26 cellular contexts compared by ENCODE assay signal in the genomic region with DNA sequence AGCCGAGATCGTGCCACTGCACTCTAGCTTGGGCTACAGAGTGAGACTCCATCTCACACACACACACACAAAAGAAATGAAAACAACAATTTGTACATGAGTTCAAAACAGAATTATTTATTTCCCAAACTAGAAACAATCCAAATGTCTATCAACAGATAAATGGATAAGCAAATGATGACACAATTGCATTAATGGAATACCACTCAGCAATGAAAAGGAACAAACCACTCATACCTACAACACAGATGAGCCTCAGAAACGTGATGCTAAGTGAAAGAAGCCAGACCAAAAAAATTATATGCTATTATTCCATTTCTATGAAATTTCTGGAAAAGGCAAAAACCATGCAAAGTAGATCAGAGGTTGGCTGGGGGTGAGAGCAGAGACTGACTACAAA. TPM values are rescaled to one million over a fixed set of nuclear protein-coding genes. Genes with fewer than 3 reads are reported as not detected.
DNase-seq lines count a peak whose midpoint lies in the region; ATAC-seq, FAIRE-seq and TF ChIP-seq lines count a peak whose summit lies in the region.
"Had no signal": no experiment of that assay in that cellular context is flagged by ENCODE, and none has a peak within 500 bp of the region (broad histone marks: within the 10 kb centered on the region; RNA-seq: fewer than 3 reads in every experiment).

No MANE protein-coding gene starts in this region.

- no peak for TF ChIP-seq POLR2A in GM12892 (IDR thresholded peaks at IDR 0.05; ENCODE audit: low read depth, low read length)

- no peak for DNase-seq in activated T-cell treated with anti-CD3 and anti-CD28 coated beads, Interleukin-2, amount 50 U/mL, for 72 hours
- DNase-seq in activated T-cell treated with anti-CD3 and anti-CD28 coated beads, Interleukin-2, amount 50 U/mL, for 24 hours: no peak
- DNase-seq in Caco-2 (no peak), nephron progenitor cell (no peak), GM12892 (ENCODE audit: insufficient read length) (no peak), SIG-M5 treated with dmso at 0.1 percent for 504 hours (lab: John Stamatoyannopoulos, UW; ENCODE audit: unreplicated experiment) (no peak)
- DNase-seq: activated CD4-positive, CD25-positive, alpha-beta regulatory T cell treated with anti-CD3 and anti-CD28 coated beads, Interleukin-2, amount 50 U/mL, for 72 hours; activated CD8-positive, alpha-beta memory T cell treated with anti-CD3 and anti-CD28 coated beads, Interleukin-2, amount 50 U/mL, for 4 hours; activated effector memory CD4-positive, alpha-beta T cell treated with anti-CD3 and anti-CD28 coated beads, Interleukin-2, amount 50 U/mL, for 16 hours; anterior cingulate cortex; caudate nucleus; GDM1; H9; left cardiac atrium; NCI-H1436 treated with DMSO at 0.1 percent for 48 hours; NCI-H2171; NCI-H69; SK-N-SH; stimulated activated CD4-positive, alpha-beta T cell treated with anti-CD3 and anti-CD28 coated beads, Interleukin-2, amount 100 ng/mL, for 24 hours had no signal

- H3K9me3 ChIP-seq in Caco-2: peaks cover 7% of the 10 kb centered on the region; the same call in 1 of the 2 replicates
- H3K9me3 ChIP-seq: SK-N-SH had no signal

- peak overlapping the region; percentile 6 to 19 for H3K4me3 Mint-ChIP-seq in activated T-cell treated with anti-CD3 and anti-CD28 coated beads, Interleukin-2, amount 50 U/mL, for 72 hours
- no peak overlapping the region for H3K4me3 Mint-ChIP-seq in activated T-cell treated with anti-CD3 and anti-CD28 coated beads, Interleukin-2, amount 50 U/mL, for 24 hours
- H3K4me3 Mint-ChIP-seq in Caco-2 (ENCODE audit: unreplicated experiment): peak overlapping the region; percentile 51
- H3K4me3 Mint-ChIP-seq in brain: peak overlapping the region; percentile 56 to 92 (median 78)
- peak overlapping the region; percentile 64 for H3K4me3 Mint-ChIP-seq in nephron progenitor cell

- CTCF ChIA-PET in Caco-2 (lab: Charles Lee): no interaction called here

- H3K4me1 ChIP-seq in Caco-2: peaks cover 14% of the 10 kb centered on the region; the same call in 1 of the 2 replicates

- no peak for ATAC-seq in activated T-cell treated with anti-CD3 and anti-CD28 coated beads, Interleukin-2, amount 50 U/mL, for 72 hours (replicated peaks in 1 of 2)
- ATAC-seq in HG02571 (IDR thresholded peaks at IDR 0.05; ENCODE audit: unreplicated experiment): no peak
- ATAC-seq: left cardiac atrium; stimulated activated effector memory CD8-positive, alpha-beta T cell treated with anti-CD3 and anti-CD28 coated beads, Interleukin-12 subunit alpha, Interleukin-12 subunit beta, amount 100 ng/mL, for 72 hours had no signal

- H3K36me3 Mint-ChIP-seq in activated T-cell treated with anti-CD3 and anti-CD28 coated beads, Interleukin-2, amount 50 U/mL, for 72 hours (ENCODE audit: insufficient read depth in 2 of 2): peaks cover 2 to 11% of the 10 kb centered on the region in 2 donors
- peaks cover 26% of the 10 kb centered on the region for H3K36me3 Mint-ChIP-seq in activated T-cell treated with anti-CD3 and anti-CD28 coated beads, Interleukin-2, amount 50 U/mL, for 24 hours (ENCODE audit: low read depth)
- peaks cover 42% of the 10 kb centered on the region for H3K36me3 Mint-ChIP-seq in Caco-2 (ENCODE audit: insufficient read depth, unreplicated experiment)
- H3K36me3 Mint-ChIP-seq in brain: peaks cover 53% of the 10 kb centered on the region
- peaks cover 36% of the 10 kb centered on the region for H3K36me3 Mint-ChIP-seq in nephron progenitor cell (ENCODE audit: low read depth)

- peaks cover 28% of the 10 kb centered on the region for H3K4me1 Mint-ChIP-seq in activated T-cell treated with anti-CD3 and anti-CD28 coated beads, Interleukin-2, amount 50 U/mL, for 72 hours (ENCODE audit: low read depth)
- H3K4me1 Mint-ChIP-seq in activated T-cell treated with anti-CD3 and anti-CD28 coated beads, Interleukin-2, amount 50 U/mL, for 24 hours (ENCODE audit: low read depth): peaks cover 29% of the 10 kb centered on the region
- H3K4me1 Mint-ChIP-seq in Caco-2 (ENCODE audit: low read depth, unreplicated experiment) (peaks cover 5% of the 10 kb centered on the region), brain (peaks cover 33% of the 10 kb centered on the region), nephron progenitor cell (peaks cover 34% of the 10 kb centered on the region)

- BruUV-seq in Caco-2 (replicated peaks; lab: Mats Ljungman, UMichigan): no TSS peak

- H3K27me3 ChIP-seq in Caco-2 (replicated peaks; ENCODE audit: control insufficient read depth, insufficient read depth, low read length): no peaks in the 10 kb centered on the region

- peaks cover 0 to 2% of the 10 kb centered on the region in 2 donors for H3K9me3 Mint-ChIP-seq in activated T-cell treated with anti-CD3 and anti-CD28 coated beads, Interleukin-2, amount 50 U/mL, for 72 hours
- no peaks in the 10 kb centered on the region for H3K9me3 Mint-ChIP-seq in activated T-cell treated with anti-CD3 and anti-CD28 coated beads, Interleukin-2, amount 50 U/mL, for 24 hours
- H3K9me3 Mint-ChIP-seq in Caco-2 (ENCODE audit: unreplicated experiment): no peaks in the 10 kb centered on the region
- peaks cover 0 to 17% (median 12%) of the 10 kb centered on the region in 5 experiments for H3K9me3 Mint-ChIP-seq in brain
- peaks cover 12% of the 10 kb centered on the region for H3K9me3 Mint-ChIP-seq in nephron progenitor cell
- H3K9me3 Mint-ChIP-seq: stimulated activated effector memory CD8-positive, alpha-beta T cell treated with anti-CD3 and anti-CD28 coated beads, Interleukin-12 subunit alpha, Interleukin-12 subunit beta, amount 100 ng/mL, for 72 hours had no signal

- no peaks in the 10 kb centered on the region for H3K36me3 ChIP-seq in Caco-2 (ENCODE audit: control insufficient read depth, insufficient read depth, low read length)

- no peak overlapping the region for H3K4me3 ChIP-seq in Caco-2 (ENCODE audit: low read depth, low read length)
- H3K4me3 ChIP-seq: skin epidermis had no signal

- H3K27me3 Mint-ChIP-seq in activated T-cell treated with anti-CD3 and anti-CD28 coated beads, Interleukin-2, amount 50 U/mL, for 72 hours (ENCODE audit: low read depth): no peaks in the 10 kb centered on the region
- H3K27me3 Mint-ChIP-seq in activated T-cell treated with anti-CD3 and anti-CD28 coated beads, Interleukin-2, amount 50 U/mL, for 24 hours: no peaks in the 10 kb centered on the region
- H3K27me3 Mint-ChIP-seq in Caco-2 (ENCODE audit: insufficient read depth, unreplicated experiment): no peaks in the 10 kb centered on the region
- peaks cover 5% of the 10 kb centered on the region for H3K27me3 Mint-ChIP-seq in brain
- peaks cover 5% of the 10 kb centered on the region for H3K27me3 Mint-ChIP-seq in nephron progenitor cell (ENCODE audit: low read depth, poor library complexity)
- H3K27me3 Mint-ChIP-seq: dendritic cell treated with granulocyte-macrophage colony-stimulating factor and Interleukin-4, amounts not matched to agents 40 ng/mL and 50 ng/mL, for 4 days had no signal

- H3K27ac Mint-ChIP-seq in activated T-cell treated with anti-CD3 and anti-CD28 coated beads, Interleukin-2, amount 50 U/mL, for 72 hours: no peak overlapping the region
- no peak overlapping the region for H3K27ac Mint-ChIP-seq in activated T-cell treated with anti-CD3 and anti-CD28 coated beads, Interleukin-2, amount 50 U/mL, for 24 hours
- H3K27ac Mint-ChIP-seq in Caco-2 (ENCODE audit: unreplicated experiment): no peak overlapping the region
- H3K27ac Mint-ChIP-seq in brain: peak overlapping the region in 3 of 5 experiments; percentile 7 to 53 (median 16)
- no peak overlapping the region for H3K27ac Mint-ChIP-seq in nephron progenitor cell
- H3K27ac Mint-ChIP-seq: H9; stimulated activated effector memory CD8-positive, alpha-beta T cell treated with anti-CD3 and anti-CD28 coated beads, Interleukin-12 subunit alpha, Interleukin-12 subunit beta, amount 100 ng/mL, for 72 hours had no signal

- POLR2A ChIA-PET in Caco-2 (lab: Charles Lee): no interaction called here

- intact Hi-C loops in Caco-2 (cut with micrococcal nuclease; ENCODE audit: unreplicated experiment): no loop called here

- FAIRE-seq in GM12892 (lab: Jason Lieb, UNC): no peak

- TF ChIP-seq CTCF in Caco-2 (IDR thresholded peaks at IDR 0.05; ENCODE audit: insufficient read depth in 1 of 2, low read depth in 1 of 2, low read length in 1 of 2, severe bottlenecking in 1 of 2, unreplicated experiment in 1 of 2) (no peak), brain (conservative IDR thresholded peaks at IDR 0.05) (no peak), nephron progenitor cell (IDR thresholded peaks at IDR 0.05) (no peak)

RNA-seq across cellular contexts. Expression of a gene that starts 2.0 kb away (rescaled TPM):
- 10 to 100 TPM; 66.7 to 78.8 TPM for total RNA-seq in activated T-cell treated with anti-CD3 and anti-CD28 coated beads, Interleukin-2, amount 50 U/mL, for 72 hours
- 187 and 215 TPM in 2 replicates for total RNA-seq in Caco-2 (2022)
- polyA plus RNA-seq in brain (ENCODE audit: insufficient read depth, low read depth, low replicate concordance): 308 TPM
- polyA plus RNA-seq in GM12892 (2012; ENCODE audit: missing spikeins): 119 TPM

RNA-seq across cellular contexts. Expression of a gene that starts 33.4 kb away (rescaled TPM):
- 10 to 100 TPM; 15.7 to 16.8 TPM for total RNA-seq in activated T-cell treated with anti-CD3 and anti-CD28 coated beads, Interleukin-2, amount 50 U/mL, for 72 hours
- total RNA-seq in Caco-2 (2022): 20.1 and 23.1 TPM in 2 replicates
- polyA plus RNA-seq in brain (ENCODE audit: insufficient read depth, low read depth, low replicate concordance): 20.4 TPM
- 19.1 TPM for polyA plus RNA-seq in GM12892 (2012; ENCODE audit: missing spikeins)

RNA-seq across cellular contexts. Expression of a gene that starts 53.0 kb away (rescaled TPM):
- total RNA-seq in activated T-cell treated with anti-CD3 and anti-CD28 coated beads, Interleukin-2, amount 50 U/mL, for 72 hours: under 1 TPM in 1 of 2 donors, not detected in 1; 0.69 TPM
- total RNA-seq in Caco-2 (2022): 0.79 TPM in 1 of 2 replicates, not detected in the other
- polyA plus RNA-seq in brain (ENCODE audit: insufficient read depth, low read depth, low replicate concordance): 2.6 TPM
- not detected for polyA plus RNA-seq in GM12892 (2012; ENCODE audit: missing spikeins)
- total RNA-seq: H9, left cardiac atrium, MCF 10A, mesenteric fat pad had no signal

Comparison
In these comparisons a context has a peak if more than half of its experiments do, and no peak if none do; other contexts are left out.
1. H3K27ac Mint-ChIP-seq: peak in brain (3 of 5); none in activated T-cell treated with anti-CD3 and anti-CD28 coated beads, Interleukin-2, amount 50 U/mL, for 72 hours (single experiment), activated T-cell treated with anti-CD3 and anti-CD28 coated beads, Interleukin-2, amount 50 U/mL, for 24 hours (single experiment), Caco-2 (single experiment) and nephron progenitor cell (single experiment).